21 cellular contexts compared by ENCODE assay signal in the genomic region with DNA sequence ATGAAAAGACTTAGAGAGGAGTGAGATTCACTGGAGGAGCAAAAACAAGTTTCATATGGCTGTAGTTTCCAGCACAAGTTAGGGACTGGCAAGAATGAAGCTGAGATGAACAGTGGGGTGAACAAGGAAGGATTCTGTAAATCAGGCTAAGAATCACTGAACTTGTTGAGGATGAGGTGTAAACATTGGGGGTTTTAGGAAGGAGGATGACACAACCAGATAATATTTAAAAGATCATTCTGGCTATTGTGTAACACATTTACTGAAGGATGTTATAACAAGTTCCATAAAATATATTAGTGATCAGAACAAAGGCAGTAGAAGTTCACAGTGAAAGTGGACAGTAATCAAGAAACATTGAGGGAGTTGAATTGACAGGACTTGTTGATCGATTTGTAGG.
"Had no signal": no experiment of that assay in that cellular context is flagged by ENCODE, and none has a peak within 500 bp of the region (broad histone marks: within the 10 kb centered on the region; RNA-seq: fewer than 3 reads in every experiment).

No MANE protein-coding gene starts in this region.

- H3K9me3 ChIP-seq: ascending aorta, breast epithelium, left lung, tibial nerve had no signal

- H3K4me1 ChIP-seq: ascending aorta, breast epithelium, foreskin keratinocyte, tibial nerve had no signal

- H3K27me3 ChIP-seq: ascending aorta, breast epithelium, foreskin keratinocyte, tibial nerve had no signal

- H3K27ac ChIP-seq: ascending aorta, breast epithelium, foreskin keratinocyte, tibial nerve had no signal

- ATAC-seq: activated CD8-positive, alpha-beta T cell treated with anti-CD3 and anti-CD28 coated beads, Interleukin-2, amount 10 ng/mL, durations not matched to agents 7 days and 5 days; foreskin keratinocyte; left lung had no signal

- H3K36me3 ChIP-seq: ascending aorta, breast epithelium, left lung, tibial nerve had no signal

- DNase-seq: activated CD4-positive, alpha-beta T cell treated with anti-CD3 and anti-CD28 coated beads, Interleukin-2, amount 10 ng/mL, durations not matched to agents 24 days and 14 days; activated CD4-positive, CD25-positive, alpha-beta regulatory T cell; activated CD8-positive, alpha-beta T cell treated with anti-CD3 and anti-CD28 coated beads, Interleukin-2, amount 10 ng/mL, durations not matched to agents 7 days and 5 days; activated naive CD4-positive, alpha-beta T cell treated with anti-CD3 and anti-CD28 coated beads, Interleukin-2, amount 10 ng/mL, durations not matched to agents 7 days and 5 days; activated T-cell treated with anti-CD3 and anti-CD28 coated beads, Interleukin-2, amount 50 U/mL, for 24 hours; cerebellar nuclear complex; effector CD4-positive, alpha-beta T cell; foreskin keratinocyte; glutamatergic neuron; hypothalamus; kidney; left lung; midbrain; nucleus accumbens; retina; stimulated activated CD4-positive, alpha-beta T cell treated with anti-CD3 and anti-CD28 coated beads, Interleukin-1b, Interleukin-23, amount 100 ng/mL, for 48 hours; T-helper 1 cell; T-helper 9 cell had no signal

- H3K4me3 ChIP-seq: ascending aorta, breast epithelium, left lung, tibial nerve had no signal
